8 cellular contexts compared by ENCODE assay signal in genomic region chr1:68230901-68231626, GRCh38. TPM values are rescaled to one million over a fixed set of nuclear protein-coding genes. Genes with fewer than 3 reads are reported as not detected.
DNase-seq lines count a peak whose midpoint lies in the region; ATAC-seq and TF ChIP-seq lines count a peak whose summit lies in the region.

No MANE protein-coding gene starts in this region.

- H2AK5ac ChIP-seq in trophoblast cell (ENCODE audit: low read length): peak overlapping the region; percentile 66

- peak overlapping the region; percentile 88 for H2BK5ac ChIP-seq in trophoblast cell (ENCODE audit: low read depth, low read length, poor library complexity)

- H3K23ac ChIP-seq in trophoblast cell (ENCODE audit: low read length): no peak overlapping the region

- H3K4me3 ChIP-seq in RWPE2 (ENCODE audit: severe bottlenecking) (peak overlapping the region; percentile 59), trophoblast cell (ENCODE audit: low read depth, low read length) (peak overlapping the region; percentile 91)

- ATAC-seq in RWPE2 (ENCODE audit: low read depth) (peak; percentile 29; the same call in 2 of the 3 replicates), HG03521 (IDR thresholded peaks at IDR 0.05; ENCODE audit: unreplicated experiment) (no peak)

- peak overlapping the region; percentile 3 for H2AFZ ChIP-seq in trophoblast cell (ENCODE audit: insufficient read depth, low read length, poor library complexity)

- no peaks in the 10 kb centered on the region for H3K27me3 ChIP-seq in RWPE2 (ENCODE audit: insufficient read depth, poor library complexity, severe bottlenecking)
- no peaks in the 10 kb centered on the region for H3K27me3 ChIP-seq in trophoblast cell (ENCODE audit: insufficient read depth, low read length)

- H3K4me1 ChIP-seq in RWPE2 (ENCODE audit: insufficient read depth, poor library complexity, severe bottlenecking) (peaks cover 34% of the 10 kb centered on the region), trophoblast cell (ENCODE audit: control insufficient read depth in 1 of 2, insufficient read depth in 2 of 2, low read length in 2 of 2) (peaks cover 3% of the 10 kb centered on the region in 2 experiments)

- no peak overlapping the region for H2BK12ac ChIP-seq in trophoblast cell (ENCODE audit: low read length)

- peak overlapping the region; percentile 35 for H3K18ac ChIP-seq in trophoblast cell (ENCODE audit: low read length)

- H3K9ac ChIP-seq in trophoblast cell (ENCODE audit: low read length): peak overlapping the region; percentile 88

- H3K27ac ChIP-seq in RWPE2 (ENCODE audit: poor library complexity, severe bottlenecking) (peak overlapping the region; percentile 72), trophoblast cell (ENCODE audit: low read depth, low read length) (peak overlapping the region; percentile 60)

- H3K79me1 ChIP-seq in trophoblast cell (ENCODE audit: low read length): peaks cover 19% of the 10 kb centered on the region

- peaks cover 32% of the 10 kb centered on the region for H3K79me2 ChIP-seq in trophoblast cell (ENCODE audit: control insufficient read depth, insufficient read depth, low read length, poor library complexity)

- H2BK120ac ChIP-seq in trophoblast cell (ENCODE audit: insufficient read depth, low read length, poor library complexity): peak overlapping the region; percentile 54

- peak overlapping the region; percentile 67 for H3K14ac ChIP-seq in trophoblast cell (ENCODE audit: low read length)

- H4K12ac ChIP-seq in trophoblast cell (ENCODE audit: low read depth, low read length): peak overlapping the region; percentile 9

- H3K36me3 ChIP-seq in RWPE2 (ENCODE audit: low read depth) (peaks cover 10% of the 10 kb centered on the region), trophoblast cell (ENCODE audit: control insufficient read depth in 1 of 2, insufficient read depth in 2 of 2, low read length in 2 of 2) (no peaks in the 10 kb centered on the region)

- H4K91ac ChIP-seq in trophoblast cell (ENCODE audit: low read depth, low read length): peak overlapping the region; percentile 56

- TF ChIP-seq CTCF in RWPE2 (IDR thresholded peaks at IDR 0.05; ENCODE audit: poor library complexity, severe bottlenecking): no peak

- WGBS in trophoblast cell (ENCODE audit: extremely low coverage, insufficient coverage, insufficient read length): no CpG with 5 or more reads among the region's 62 CpGs

- no peaks in the 10 kb centered on the region for H3K9me3 ChIP-seq in RWPE2 (ENCODE audit: severe bottlenecking)
- H3K9me3 ChIP-seq in trophoblast cell (ENCODE audit: insufficient read depth, low read depth, low read length): no peaks in the 10 kb centered on the region

- peak overlapping the region; percentile 93 for H3K4ac ChIP-seq in trophoblast cell (ENCODE audit: low read depth, low read length)

- H3K4me2 ChIP-seq in trophoblast cell (ENCODE audit: low read length): peak overlapping the region; percentile 95

- DNase-seq in EL (peak; percentile 50), RWPE2 (ENCODE audit: low spot score) (no peak), glomerular visceral epithelial cell (ENCODE audit: extremely low spot score) (peak; percentile 56), trophoblast cell (no peak), DMS114 treated with DMSO at 0.1 percent for 48 hours (lab: John Stamatoyannopoulos, UW; ENCODE audit: unreplicated experiment) (no peak), AML-193 (lab: John Stamatoyannopoulos, UW) (no peak)
- DNase-seq in NK-92 treated with Interleukin-12 subunit alpha and Interleukin-12 subunit beta, amount 100 ng/mL, for 24 hours (lab: John Stamatoyannopoulos, UW): no peak

- peak overlapping the region; percentile 48 for H4K8ac ChIP-seq in trophoblast cell (ENCODE audit: low read depth, low read length)

RNA-seq across cellular contexts. Expression of gene WLS, which starts 1.3 kb away (rescaled TPM):
- polyA plus RNA-seq in trophoblast cell (2013): 633 and 667 TPM in 2 replicates

Comparison
In these comparisons a context has a peak if more than half of its experiments do, and no peak if none do; other contexts are left out.
1. DNase-seq: peak in EL (single experiment) and glomerular visceral epithelial cell (single experiment); none in RWPE2 (single experiment), trophoblast cell (0 of 2), NK-92 treated with Interleukin-12 subunit alpha and Interleukin-12 subunit beta, amount 100 ng/mL, for 24 hours (single experiment), DMS114 treated with DMSO at 0.1 percent for 48 hours (single experiment) and AML-193 (0 of 2).